Comparison of ENCODE assay signal across 13 cellular contexts in genomic region chr7:24793982-24794648, GRCh38. TPM values are rescaled to one million over a fixed set of nuclear protein-coding genes. Genes with fewer than 3 reads are reported as not detected.
A peak's percentile ranks its signal among the peaks of the same experiment; 100 is the strongest.
DNase-seq lines count a peak whose midpoint lies in the region; ATAC-seq and TF ChIP-seq lines count a peak whose summit lies in the region.
"Had no signal": no experiment of that assay in that cellular context is flagged by ENCODE, and none has a peak within 500 bp of the region (broad histone marks: within the 10 kb centered on the region; RNA-seq: fewer than 3 reads in every experiment).

No MANE protein-coding gene starts in this region.

- peak overlapping the region; percentile 1 to 70 for H3K27ac Mint-ChIP-seq in effector memory CD8-positive, alpha-beta T cell
- H3K27ac Mint-ChIP-seq: nephron had no signal

- H3K4me1 Mint-ChIP-seq in effector memory CD8-positive, alpha-beta T cell (ENCODE audit: low read depth in 2 of 2) = peaks cover 11 to 14% of the 10 kb centered on the region in 2 donors
- H3K4me1 Mint-ChIP-seq: nephron had no signal

- H3K9me3 ChIP-seq in BLaER1 treated with 17β-estradiol and CSF1 and Interleukin-3, amounts not matched to agents 10 nM and 100 nM (replicated peaks in 1 of 11) = peaks cover 7 to 36% (median 29%) of the 10 kb centered on the region in 11 experiments
- H3K9me3 ChIP-seq in DOHH2 (ENCODE audit: control insufficient read depth, insufficient read depth, low read length) (no peaks in the 10 kb centered on the region), body of pancreas (no peaks in the 10 kb centered on the region)
- H3K9me3 ChIP-seq: heart right ventricle, stomach had no signal

- peaks cover 9 to 17% (median 15%) of the 10 kb centered on the region in 10 experiments for H3K4me1 ChIP-seq in BLaER1 treated with 17β-estradiol and CSF1 and Interleukin-3, amounts not matched to agents 10 nM and 100 nM
- H3K4me1 ChIP-seq in DOHH2 (ENCODE audit: control insufficient read depth, low read length) (peaks cover 16% of the 10 kb centered on the region), foreskin keratinocyte (no peaks in the 10 kb centered on the region), body of pancreas (no peaks in the 10 kb centered on the region)
- H3K4me1 ChIP-seq: stomach had no signal

- no peaks in the 10 kb centered on the region for H4K20me1 ChIP-seq in BLaER1 treated with 17β-estradiol and CSF1 and Interleukin-3, amounts not matched to agents 10 nM and 100 nM
- no peaks in the 10 kb centered on the region for H4K20me1 ChIP-seq in DOHH2 (ENCODE audit: control insufficient read depth, insufficient read depth, low read depth, low read length)

- 67% methylated on average over 9 of the region's 9 CpGs for WGBS in body of pancreas, 2 donors

- H3K4me2 ChIP-seq in BLaER1 treated with 17β-estradiol and CSF1 and Interleukin-3, amounts not matched to agents 10 nM and 100 nM = peak overlapping the region; percentile 27 to 65 (median 37); a peak in 19 of 22 replicates
- peak overlapping the region; percentile 18 for H3K4me2 ChIP-seq in DOHH2 (ENCODE audit: low read length)

- no peaks in the 10 kb centered on the region for H3K27me3 Mint-ChIP-seq in effector memory CD8-positive, alpha-beta T cell

- H3K9me3 Mint-ChIP-seq in effector memory CD8-positive, alpha-beta T cell = no peaks in the 10 kb centered on the region

- H3K27ac ChIP-seq in BLaER1 treated with 17β-estradiol and CSF1 and Interleukin-3, amounts not matched to agents 10 nM and 100 nM = peak overlapping the region in 8 of 11 experiments; percentile 9 to 45 (median 24); a peak in 10 of 22 replicates
- H3K27ac ChIP-seq in DOHH2 (ENCODE audit: low read depth, low read length) (0 out of 2 replicates have a peak overlapping the region, but pooled peaks have one; percentile 1), foreskin keratinocyte (no peak overlapping the region), body of pancreas (no peak overlapping the region)
- H3K27ac ChIP-seq: heart right ventricle, stomach had no signal

- peaks cover 2% of the 10 kb centered on the region for H3K36me3 Mint-ChIP-seq in effector memory CD8-positive, alpha-beta T cell (ENCODE audit: insufficient read depth)

- ATAC-seq in effector memory CD8-positive, alpha-beta T cell (replicated peaks) = no peak
- ATAC-seq in HG03520 (IDR thresholded peaks at IDR 0.05; ENCODE audit: unreplicated experiment) (no peak), HG02970 (IDR thresholded peaks at IDR 0.05; ENCODE audit: low FRiP score, unreplicated experiment) (no peak), foreskin keratinocyte (no peak), body of pancreas (no peak)
- ATAC-seq: heart right ventricle, left colon had no signal

- H3F3A ChIP-seq in DOHH2 (ENCODE audit: control insufficient read depth, insufficient read depth) = peaks cover 12% of the 10 kb centered on the region

- no peaks in the 10 kb centered on the region for H3K9me2 ChIP-seq in DOHH2 (replicated peaks; ENCODE audit: control insufficient read depth, low read length)

- TF ChIP-seq POLR2A in body of pancreas (IDR thresholded peaks at IDR 0.05) = no peak

- intact Hi-C loops in body of pancreas (cut with DNase I) = no loop called here

- no peak overlapping the region for H3K4me3 ChIP-seq in BLaER1 treated with 17β-estradiol and CSF1 and Interleukin-3, amounts not matched to agents 10 nM and 100 nM
- H3K4me3 ChIP-seq in DOHH2 (ENCODE audit: low read length) (0 out of 2 replicates have a peak overlapping the region, but pooled peaks have one; percentile 0), body of pancreas (no peak overlapping the region)
- H3K4me3 ChIP-seq: heart right ventricle, stomach had no signal

- no peaks in the 10 kb centered on the region for H3K79me2 ChIP-seq in DOHH2 (ENCODE audit: control insufficient read depth, low read length)

- no peak overlapping the region for H3K9ac ChIP-seq in BLaER1 treated with 17β-estradiol and CSF1 and Interleukin-3, amounts not matched to agents 10 nM and 100 nM

- peaks cover 0 to 35% (median 9%) of the 10 kb centered on the region in 11 experiments; a peak in 11 of 22 replicates for H3K36me3 ChIP-seq in BLaER1 treated with 17β-estradiol and CSF1 and Interleukin-3, amounts not matched to agents 10 nM and 100 nM
- peaks cover 30% of the 10 kb centered on the region for H3K36me3 ChIP-seq in DOHH2 (ENCODE audit: control insufficient read depth, low read length)
- H3K36me3 ChIP-seq in body of pancreas (replicated peaks in 1 of 2; ENCODE audit: insufficient read depth in 1 of 2, low read depth in 2 of 2) = no peaks in the 10 kb centered on the region

- H3K4me3 Mint-ChIP-seq in effector memory CD8-positive, alpha-beta T cell = no peak overlapping the region
- H3K4me3 Mint-ChIP-seq: nephron had no signal

- DNase-seq in SKM-1 (lab: John Stamatoyannopoulos, UW; ENCODE audit: unreplicated experiment) (peak; percentile 26), foreskin keratinocyte (no peak), body of pancreas (no peak)
- DNase-seq in effector memory CD8-positive, alpha-beta T cell = no peak
- DNase-seq: cerebellar nuclear complex, heart right ventricle, left colon, stomach had no signal

- no peaks in the 10 kb centered on the region for H3K27me3 ChIP-seq in BLaER1 treated with 17β-estradiol and CSF1 and Interleukin-3, amounts not matched to agents 10 nM and 100 nM
- no peaks in the 10 kb centered on the region for H3K27me3 ChIP-seq in DOHH2 (ENCODE audit: control insufficient read depth, low read length)
- no peaks in the 10 kb centered on the region for H3K27me3 ChIP-seq in foreskin keratinocyte
- no peaks in the 10 kb centered on the region for H3K27me3 ChIP-seq in body of pancreas
- H3K27me3 ChIP-seq: heart right ventricle, stomach had no signal

- TF ChIP-seq CTCF in DOHH2 (IDR thresholded peaks at IDR 0.05; ENCODE audit: low read depth, low read length, poor library complexity, severe bottlenecking) = no peak
- TF ChIP-seq CTCF in foreskin keratinocyte (conservative IDR thresholded peaks at IDR 0.05) = no peak
- TF ChIP-seq CTCF in body of pancreas (IDR thresholded peaks at IDR 0.05) = no peak

RNA-seq across cellular contexts. Expression of gene GSDME, which starts 36.9 kb away (rescaled TPM):
- total RNA-seq in foreskin keratinocyte = 57.0 and 68.5 TPM in 2 replicates
- 53.2 and 64.3 TPM in 2 replicates for polyA plus RNA-seq in foreskin keratinocyte
- 1 to 10 TPM; 3.6 to 5.3 TPM for total RNA-seq in body of pancreas

Comparison
In these comparisons a context has a peak if more than half of its experiments do, and no peak if none do; other contexts are left out.
1. H3K27ac ChIP-seq: peak in BLaER1 treated with 17β-estradiol and CSF1 and Interleukin-3, amounts not matched to agents 10 nM and 100 nM (8 of 11) and DOHH2 (single experiment); none in foreskin keratinocyte (single experiment) and body of pancreas (0 of 4).